8 cellular contexts compared by ENCODE assay signal in genomic region chr19:14073925-14074838, GRCh38. TPM values are rescaled to one million over a fixed set of nuclear protein-coding genes. Genes with fewer than 3 reads are reported as not detected.
DNase-seq lines count a peak whose midpoint lies in the region; ATAC-seq and TF ChIP-seq lines count a peak whose summit lies in the region.

No MANE protein-coding gene starts in this region.

- H3K4me1 Mint-ChIP-seq in effector memory CD8-positive, alpha-beta T cell (ENCODE audit: low read depth in 2 of 2) = peaks cover 13 to 18% of the 10 kb centered on the region in 2 donors

- H3K27me3 ChIP-seq in SJCRH30 (peaks cover 8% of the 10 kb centered on the region; the same call in 1 of the 2 replicates), muscle layer of duodenum (ENCODE audit: low read depth, low read length) (no peaks in the 10 kb centered on the region), vagina (no peaks in the 10 kb centered on the region)

- no peak for TF ChIP-seq CTCF in vagina (IDR thresholded peaks at IDR 0.05)

- H3K27ac Mint-ChIP-seq in effector memory CD8-positive, alpha-beta T cell = peak overlapping the region; percentile 90

- H3K36me3 ChIP-seq in SJCRH30 = no peaks in the 10 kb centered on the region
- H3K36me3 ChIP-seq in muscle layer of duodenum (ENCODE audit: control insufficient read depth in 1 of 2, insufficient read depth in 2 of 2, low read length in 2 of 2) = no peaks in the 10 kb centered on the region
- H3K36me3 ChIP-seq in vagina = no peaks in the 10 kb centered on the region

- TF ChIP-seq POLR2A in vagina (IDR thresholded peaks at IDR 0.05) = no peak

- peaks cover 19% of the 10 kb centered on the region for H3K4me1 ChIP-seq in SJCRH30
- peaks cover 0 to 30% of the 10 kb centered on the region in 2 donors for H3K4me1 ChIP-seq in muscle layer of duodenum (ENCODE audit: control insufficient read depth in 1 of 2, insufficient read depth in 2 of 2, low read length in 2 of 2)
- peaks cover 33% of the 10 kb centered on the region for H3K4me1 ChIP-seq in vagina

- H3K27ac ChIP-seq in SJCRH30 (no peak overlapping the region), muscle layer of duodenum (ENCODE audit: low read length) (peak overlapping the region; percentile 70), vagina (peak overlapping the region; percentile 93)

- H3K27me3 Mint-ChIP-seq in effector memory CD8-positive, alpha-beta T cell = no peaks in the 10 kb centered on the region

- ATAC-seq in effector memory CD8-positive, alpha-beta T cell (replicated peaks) = peak; percentile 5
- ATAC-seq in HG02798 (IDR thresholded peaks at IDR 0.05; ENCODE audit: poor library complexity, unreplicated experiment) = no peak

- H3K9me3 ChIP-seq in SJCRH30 (replicated peaks) (no peaks in the 10 kb centered on the region), muscle layer of duodenum (ENCODE audit: control insufficient read depth in 1 of 2, low read length in 2 of 2) (no peaks in the 10 kb centered on the region), vagina (no peaks in the 10 kb centered on the region)

- H3K4me3 ChIP-seq in SJCRH30 (peak overlapping the region; percentile 65), muscle layer of duodenum (ENCODE audit: low read depth in 1 of 2, low read length in 2 of 2) (peak overlapping the region; percentile 72 to 87), vagina (peak overlapping the region; percentile 60 to 67)

- peaks cover 3% of the 10 kb centered on the region for H3K36me3 Mint-ChIP-seq in effector memory CD8-positive, alpha-beta T cell (ENCODE audit: insufficient read depth)

- DNase-seq in activated T-cell treated with anti-CD3 and anti-CD28 coated beads for 48 hours (ENCODE audit: low read depth) = peak; percentile 23
- no peak for DNase-seq in activated T-cell treated with anti-CD3 and anti-CD28 coated beads for 4 hours
- DNase-seq in SJCRH30 = no peak
- DNase-seq in effector memory CD8-positive, alpha-beta T cell = no peak
- DNase-seq in vagina (ENCODE audit: extremely low spot score in 2 of 2) = no peak
- DNase-seq in HPDE6-E6E7 (ENCODE audit: extremely low spot score) = no peak

- H3K9me3 Mint-ChIP-seq in effector memory CD8-positive, alpha-beta T cell = no peaks in the 10 kb centered on the region

- H3K4me3 Mint-ChIP-seq in effector memory CD8-positive, alpha-beta T cell = peak overlapping the region; percentile 99

- intact Hi-C loops in vagina (cut with DNase I) = loop anchor here (2.0 to 5.0 kb wide), 2 partner anchors 63 to 193 kb away; partner anchors contain the start of gene ASF1B

RNA-seq across cellular contexts. Expression of gene MISP3, which starts 1.6 kb away (rescaled TPM):
- total RNA-seq in SJCRH30 (2014; rRNA removed; shearing (Covaris generic)) = 0.81 and 1.3 TPM in 2 replicates
- total RNA-seq in vagina = 2.7 TPM

RNA-seq across cellular contexts. Expression of gene C19orf67, which starts 11.4 kb away (rescaled TPM):
- total RNA-seq in SJCRH30 (2014; rRNA removed; shearing (Covaris generic)) = not detected in 2 replicates
- total RNA-seq in vagina = not detected

RNA-seq across cellular contexts. Expression of gene PALM3, which starts 12.3 kb away (rescaled TPM):
- total RNA-seq in SJCRH30 (2014; rRNA removed; shearing (Covaris generic)) = 0.99 and 1.4 TPM in 2 replicates
- 0.98 TPM for total RNA-seq in vagina

RNA-seq across cellular contexts. Expression of gene SAMD1, which starts 16.4 kb away (rescaled TPM):
- total RNA-seq in SJCRH30 (2014; rRNA removed; shearing (Covaris generic)) = 88.1 and 102 TPM in 2 replicates
- total RNA-seq in vagina = 6.9 TPM

RNA-seq across cellular contexts. Expression of gene IL27RA, which starts 42.6 kb away (rescaled TPM):
- 1.5 TPM in 2 replicates for total RNA-seq in SJCRH30 (2014; rRNA removed; shearing (Covaris generic))
- 1.5 TPM for total RNA-seq in vagina
